In the genomic region with DNA sequence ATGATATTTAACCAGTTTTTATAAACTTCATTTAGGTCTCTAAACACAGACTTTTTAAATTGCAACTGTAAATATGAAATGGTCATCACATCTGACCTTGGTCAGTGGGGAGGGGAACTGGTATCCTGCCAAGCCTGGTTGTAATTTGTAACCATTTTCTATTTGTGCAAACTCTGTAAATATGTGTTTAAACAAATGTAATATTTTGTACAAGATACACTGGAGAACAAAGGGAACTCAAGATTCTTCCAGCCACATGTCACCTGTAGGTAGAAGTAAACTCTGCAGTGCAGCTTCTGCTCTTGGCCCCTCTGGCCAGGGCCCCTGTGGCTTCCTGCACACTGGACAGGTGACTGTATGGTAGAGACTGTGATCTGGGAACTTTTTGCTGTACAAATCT, we compare ENCODE assay signal across 1 cellular context.
TF ChIP-seq lines count a peak whose summit lies in the region.

No MANE protein-coding gene starts in this region.

TF ChIP-seq in HepG2, 621 proteins besides CTCF, POLR2A, EP300 and RAD21 (continued from another document and continues in another):
- TF ChIP-seq, protein P1, sequence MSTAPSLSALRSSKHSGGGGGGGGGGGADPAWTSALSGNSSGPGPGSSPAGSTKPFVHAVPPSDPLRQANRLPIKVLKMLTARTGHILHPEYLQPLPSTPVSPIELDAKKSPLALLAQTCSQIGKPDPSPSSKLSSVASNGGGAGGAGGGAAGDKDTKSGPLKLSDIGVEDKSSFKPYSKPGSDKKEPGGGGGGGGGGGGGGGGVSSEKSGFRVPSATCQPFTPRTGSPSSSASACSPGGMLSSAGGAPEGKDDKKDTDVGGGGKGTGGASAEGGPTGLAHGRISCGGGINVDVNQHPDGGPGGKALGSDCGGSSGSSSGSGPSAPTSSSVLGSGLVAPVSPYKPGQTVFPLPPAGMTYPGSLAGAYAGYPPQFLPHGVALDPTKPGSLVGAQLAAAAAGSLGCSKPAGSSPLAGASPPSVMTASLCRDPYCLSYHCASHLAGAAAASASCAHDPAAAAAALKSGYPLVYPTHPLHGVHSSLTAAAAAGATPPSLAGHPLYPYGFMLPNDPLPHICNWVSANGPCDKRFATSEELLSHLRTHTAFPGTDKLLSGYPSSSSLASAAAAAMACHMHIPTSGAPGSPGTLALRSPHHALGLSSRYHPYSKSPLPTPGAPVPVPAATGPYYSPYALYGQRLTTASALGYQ (CRISPR knock-in tag; IDR thresholded peaks at IDR 0.05), result no peak
- TF ChIP-seq ZSCAN22 (CRISPR knock-in tag; IDR thresholded peaks at IDR 0.05) (no peak), FOXJ3 (CRISPR knock-in tag; IDR thresholded peaks at IDR 0.05; ENCODE audit: borderline replicate concordance) (peak; percentile 71; the same call in 1 of the 2 replicates), ZNF644 (CRISPR knock-in tag; IDR thresholded peaks at IDR 0.05; ENCODE audit: low read depth) (no peak; the same call in 1 of the 2 replicates), ZNF619 (CRISPR knock-in tag; IDR thresholded peaks at IDR 0.05) (no peak), ISX (CRISPR knock-in tag; conservative IDR thresholded peaks at IDR 0.05) (no peak), ZNF33A (CRISPR knock-in tag; IDR thresholded peaks at IDR 0.05; ENCODE audit: borderline replicate concordance) (no peak), ARID2 (CRISPR knock-in tag; IDR thresholded peaks at IDR 0.05; ENCODE audit: borderline replicate concordance) (no peak), ZNF460 (CRISPR knock-in tag; IDR thresholded peaks at IDR 0.05; ENCODE audit: borderline replicate concordance) (no peak), RARA (CRISPR knock-in tag; IDR thresholded peaks at IDR 0.05) (peak; percentile 71), CEBPB (IDR thresholded peaks at IDR 0.05; ENCODE audit: borderline replicate concordance, low read depth, low read length) (no peak), RBFOX2 (IDR thresholded peaks at IDR 0.05; ENCODE audit: low read depth, low read length) (no peak), JUND (CRISPR knock-in tag; IDR thresholded peaks at IDR 0.05) (no peak), KDM4B (CRISPR knock-in tag; IDR thresholded peaks at IDR 0.05) (no peak), POLR2AphosphoS5 (IDR thresholded peaks at IDR 0.05; ENCODE audit: low read depth, low read length) (no peak), ZNF567 (CRISPR knock-in tag; IDR thresholded peaks at IDR 0.05; ENCODE audit: borderline replicate concordance) (no peak), GTF2F1 (IDR thresholded peaks at IDR 0.05; ENCODE audit: low read length) (no peak), RXRA (CRISPR knock-in tag; IDR thresholded peaks at IDR 0.05) (no peak), ZNF572 (CRISPR knock-in tag; IDR thresholded peaks at IDR 0.05) (no peak), ISL2 (CRISPR knock-in tag; IDR thresholded peaks at IDR 0.05) (peak; percentile 62; the same call in 1 of the 2 replicates), MED1 (CRISPR knock-in tag; IDR thresholded peaks at IDR 0.05) (peak; percentile 50), ZBTB42 (CRISPR knock-in tag; IDR thresholded peaks at IDR 0.05) (no peak), ZNF34 (CRISPR knock-in tag; IDR thresholded peaks at IDR 0.05; ENCODE audit: borderline replicate concordance) (no peak), RAD51 (IDR thresholded peaks at IDR 0.05; ENCODE audit: borderline replicate concordance) (no peak), PAX8 (CRISPR knock-in tag; IDR thresholded peaks at IDR 0.05; ENCODE audit: borderline replicate concordance) (no peak), ZSCAN29 (CRISPR knock-in tag; conservative IDR thresholded peaks at IDR 0.05) (no peak), ZNF20 (CRISPR knock-in tag; IDR thresholded peaks at IDR 0.05) (no peak), SMAD3 (CRISPR knock-in tag; IDR thresholded peaks at IDR 0.05) (no peak), EED (CRISPR knock-in tag; IDR thresholded peaks at IDR 0.05) (no peak), HNRNPLL (IDR thresholded peaks at IDR 0.05; ENCODE audit: low read depth, low read length, poor library complexity, severe bottlenecking) (no peak), ZNF850 (CRISPR knock-in tag; conservative IDR thresholded peaks at IDR 0.05) (no peak), XBP1 (CRISPR knock-in tag; IDR thresholded peaks at IDR 0.05) (no peak), ZNF768 (CRISPR knock-in tag; IDR thresholded peaks at IDR 0.05) (no peak), ZFP90 (CRISPR knock-in tag; IDR thresholded peaks at IDR 0.05; ENCODE audit: borderline replicate concordance) (no peak), ZC3H4 (CRISPR knock-in tag; IDR thresholded peaks at IDR 0.05; ENCODE audit: borderline replicate concordance) (no peak), SP5 (CRISPR knock-in tag; IDR thresholded peaks at IDR 0.05; ENCODE audit: borderline replicate concordance, low read depth) (peak; percentile 40; the same call in 1 of the 2 replicates), TGIF2 (CRISPR knock-in tag; IDR thresholded peaks at IDR 0.05) (no peak), SOX13 (IDR thresholded peaks at IDR 0.05) (no peak), SOX13 (CRISPR knock-in tag; conservative IDR thresholded peaks at IDR 0.05 in 1 of 2, IDR thresholded peaks at IDR 0.05 in 1 of 2) (peak in 1 of 2 experiments; percentile 91; a peak in 2 of 4 replicates), ZNF253 (CRISPR knock-in tag; IDR thresholded peaks at IDR 0.05; ENCODE audit: borderline replicate concordance) (no peak), PHF21A (CRISPR knock-in tag; IDR thresholded peaks at IDR 0.05) (0 out of 2 replicates have a peak, but pooled peaks have one; percentile 31), NR2F6 (IDR thresholded peaks at IDR 0.05) (peak; percentile 58; the same call in 1 of the 2 replicates), NR2F6 (CRISPR knock-in tag; IDR thresholded peaks at IDR 0.05) (peak; percentile 37; the same call in 1 of the 2 replicates), MXI1 (IDR thresholded peaks at IDR 0.05; ENCODE audit: borderline replicate concordance, low read depth, low read length) (peak; percentile 53; the same call in 1 of the 3 replicates), AKAP8 (CRISPR knock-in tag; IDR thresholded peaks at IDR 0.05) (no peak), ATF1 (CRISPR knock-in tag; IDR thresholded peaks at IDR 0.05) (no peak)
- TF ChIP-seq, protein P2, sequence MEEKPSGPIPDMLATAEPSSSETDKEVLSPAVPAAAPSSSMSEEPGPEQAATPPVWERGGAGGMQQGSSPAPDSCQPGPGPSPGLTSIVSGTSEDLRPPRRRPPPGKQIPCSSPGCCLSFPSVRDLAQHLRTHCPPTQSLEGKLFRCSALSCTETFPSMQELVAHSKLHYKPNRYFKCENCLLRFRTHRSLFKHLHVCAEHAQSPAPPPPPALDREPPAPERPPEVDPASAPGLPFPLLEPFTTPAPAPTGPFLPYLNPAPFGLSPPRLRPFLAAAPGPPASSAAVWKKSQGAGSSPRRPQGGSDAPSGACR (CRISPR knock-in tag; IDR thresholded peaks at IDR 0.05), result 0 out of 2 replicates have a peak, but pooled peaks have one; percentile 27
- TF ChIP-seq, protein P3, sequence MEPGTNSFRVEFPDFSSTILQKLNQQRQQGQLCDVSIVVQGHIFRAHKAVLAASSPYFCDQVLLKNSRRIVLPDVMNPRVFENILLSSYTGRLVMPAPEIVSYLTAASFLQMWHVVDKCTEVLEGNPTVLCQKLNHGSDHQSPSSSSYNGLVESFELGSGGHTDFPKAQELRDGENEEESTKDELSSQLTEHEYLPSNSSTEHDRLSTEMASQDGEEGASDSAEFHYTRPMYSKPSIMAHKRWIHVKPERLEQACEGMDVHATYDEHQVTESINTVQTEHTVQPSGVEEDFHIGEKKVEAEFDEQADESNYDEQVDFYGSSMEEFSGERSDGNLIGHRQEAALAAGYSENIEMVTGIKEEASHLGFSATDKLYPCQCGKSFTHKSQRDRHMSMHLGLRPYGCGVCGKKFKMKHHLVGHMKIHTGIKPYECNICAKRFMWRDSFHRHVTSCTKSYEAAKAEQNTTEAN (CRISPR knock-in tag; conservative IDR thresholded peaks at IDR 0.05), result 0 out of 2 replicates have a peak, but pooled peaks have one; percentile 26
- TF ChIP-seq, protein P4, sequence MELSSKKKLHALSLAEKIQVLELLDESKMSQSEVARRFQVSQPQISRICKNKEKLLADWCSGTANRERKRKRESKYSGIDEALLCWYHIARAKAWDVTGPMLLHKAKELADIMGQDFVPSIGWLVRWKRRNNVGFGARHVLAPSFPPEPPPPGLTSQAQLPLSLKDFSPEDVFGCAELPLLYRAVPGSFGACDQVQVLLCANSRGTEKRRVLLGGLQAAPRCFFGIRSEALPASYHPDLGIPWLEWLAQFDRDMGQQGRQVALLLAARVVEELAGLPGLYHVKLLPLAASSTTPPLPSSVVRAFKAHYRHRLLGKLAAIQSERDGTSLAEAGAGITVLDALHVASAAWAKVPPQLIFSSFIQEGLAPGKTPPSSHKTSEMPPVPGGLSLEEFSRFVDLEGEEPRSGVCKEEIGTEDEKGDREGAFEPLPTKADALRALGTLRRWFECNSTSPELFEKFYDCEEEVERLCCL (CRISPR knock-in tag; IDR thresholded peaks at IDR 0.05; ENCODE audit: borderline replicate concordance), result no peak
- TF ChIP-seq, protein P5, sequence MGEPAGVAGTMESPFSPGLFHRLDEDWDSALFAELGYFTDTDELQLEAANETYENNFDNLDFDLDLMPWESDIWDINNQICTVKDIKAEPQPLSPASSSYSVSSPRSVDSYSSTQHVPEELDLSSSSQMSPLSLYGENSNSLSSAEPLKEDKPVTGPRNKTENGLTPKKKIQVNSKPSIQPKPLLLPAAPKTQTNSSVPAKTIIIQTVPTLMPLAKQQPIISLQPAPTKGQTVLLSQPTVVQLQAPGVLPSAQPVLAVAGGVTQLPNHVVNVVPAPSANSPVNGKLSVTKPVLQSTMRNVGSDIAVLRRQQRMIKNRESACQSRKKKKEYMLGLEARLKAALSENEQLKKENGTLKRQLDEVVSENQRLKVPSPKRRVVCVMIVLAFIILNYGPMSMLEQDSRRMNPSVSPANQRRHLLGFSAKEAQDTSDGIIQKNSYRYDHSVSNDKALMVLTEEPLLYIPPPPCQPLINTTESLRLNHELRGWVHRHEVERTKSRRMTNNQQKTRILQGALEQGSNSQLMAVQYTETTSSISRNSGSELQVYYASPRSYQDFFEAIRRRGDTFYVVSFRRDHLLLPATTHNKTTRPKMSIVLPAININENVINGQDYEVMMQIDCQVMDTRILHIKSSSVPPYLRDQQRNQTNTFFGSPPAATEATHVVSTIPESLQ (CRISPR knock-in tag; conservative IDR thresholded peaks at IDR 0.05), result no peak
- TF ChIP-seq, protein P6, sequence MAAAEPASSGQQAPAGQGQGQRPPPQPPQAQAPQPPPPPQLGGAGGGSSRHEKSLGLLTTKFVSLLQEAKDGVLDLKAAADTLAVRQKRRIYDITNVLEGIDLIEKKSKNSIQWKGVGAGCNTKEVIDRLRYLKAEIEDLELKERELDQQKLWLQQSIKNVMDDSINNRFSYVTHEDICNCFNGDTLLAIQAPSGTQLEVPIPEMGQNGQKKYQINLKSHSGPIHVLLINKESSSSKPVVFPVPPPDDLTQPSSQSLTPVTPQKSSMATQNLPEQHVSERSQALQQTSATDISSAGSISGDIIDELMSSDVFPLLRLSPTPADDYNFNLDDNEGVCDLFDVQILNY (CRISPR knock-in tag; conservative IDR thresholded peaks at IDR 0.05), result no peak
- TF ChIP-seq, protein P7, sequence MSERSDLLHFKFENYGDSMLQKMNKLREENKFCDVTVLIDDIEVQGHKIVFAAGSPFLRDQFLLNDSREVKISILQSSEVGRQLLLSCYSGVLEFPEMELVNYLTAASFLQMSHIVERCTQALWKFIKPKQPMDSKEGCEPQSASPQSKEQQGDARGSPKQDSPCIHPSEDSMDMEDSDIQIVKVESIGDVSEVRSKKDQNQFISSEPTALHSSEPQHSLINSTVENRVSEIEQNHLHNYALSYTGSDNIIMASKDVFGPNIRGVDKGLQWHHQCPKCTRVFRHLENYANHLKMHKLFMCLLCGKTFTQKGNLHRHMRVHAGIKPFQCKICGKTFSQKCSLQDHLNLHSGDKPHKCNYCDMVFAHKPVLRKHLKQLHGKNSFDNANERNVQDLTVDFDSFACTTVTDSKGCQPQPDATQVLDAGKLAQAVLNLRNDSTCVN (CRISPR knock-in tag; IDR thresholded peaks at IDR 0.05; ENCODE audit: borderline replicate concordance), result no peak
- TF ChIP-seq, protein P8, sequence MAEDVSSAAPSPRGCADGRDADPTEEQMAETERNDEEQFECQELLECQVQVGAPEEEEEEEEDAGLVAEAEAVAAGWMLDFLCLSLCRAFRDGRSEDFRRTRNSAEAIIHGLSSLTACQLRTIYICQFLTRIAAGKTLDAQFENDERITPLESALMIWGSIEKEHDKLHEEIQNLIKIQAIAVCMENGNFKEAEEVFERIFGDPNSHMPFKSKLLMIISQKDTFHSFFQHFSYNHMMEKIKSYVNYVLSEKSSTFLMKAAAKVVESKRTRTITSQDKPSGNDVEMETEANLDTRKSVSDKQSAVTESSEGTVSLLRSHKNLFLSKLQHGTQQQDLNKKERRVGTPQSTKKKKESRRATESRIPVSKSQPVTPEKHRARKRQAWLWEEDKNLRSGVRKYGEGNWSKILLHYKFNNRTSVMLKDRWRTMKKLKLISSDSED (CRISPR knock-in tag; IDR thresholded peaks at IDR 0.05), result no peak
- TF ChIP-seq, protein P9, sequence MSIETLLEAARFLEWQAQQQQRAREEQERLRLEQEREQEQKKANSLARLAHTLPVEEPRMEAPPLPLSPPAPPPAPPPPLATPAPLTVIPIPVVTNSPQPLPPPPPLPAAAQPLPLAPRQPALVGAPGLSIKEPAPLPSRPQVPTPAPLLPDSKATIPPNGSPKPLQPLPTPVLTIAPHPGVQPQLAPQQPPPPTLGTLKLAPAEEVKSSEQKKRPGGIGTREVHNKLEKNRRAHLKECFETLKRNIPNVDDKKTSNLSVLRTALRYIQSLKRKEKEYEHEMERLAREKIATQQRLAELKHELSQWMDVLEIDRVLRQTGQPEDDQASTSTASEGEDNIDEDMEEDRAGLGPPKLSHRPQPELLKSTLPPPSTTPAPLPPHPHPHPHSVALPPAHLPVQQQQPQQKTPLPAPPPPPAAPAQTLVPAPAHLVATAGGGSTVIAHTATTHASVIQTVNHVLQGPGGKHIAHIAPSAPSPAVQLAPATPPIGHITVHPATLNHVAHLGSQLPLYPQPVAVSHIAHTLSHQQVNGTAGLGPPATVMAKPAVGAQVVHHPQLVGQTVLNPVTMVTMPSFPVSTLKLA (IDR thresholded peaks at IDR 0.05), result no peak
- TF ChIP-seq, protein P10, sequence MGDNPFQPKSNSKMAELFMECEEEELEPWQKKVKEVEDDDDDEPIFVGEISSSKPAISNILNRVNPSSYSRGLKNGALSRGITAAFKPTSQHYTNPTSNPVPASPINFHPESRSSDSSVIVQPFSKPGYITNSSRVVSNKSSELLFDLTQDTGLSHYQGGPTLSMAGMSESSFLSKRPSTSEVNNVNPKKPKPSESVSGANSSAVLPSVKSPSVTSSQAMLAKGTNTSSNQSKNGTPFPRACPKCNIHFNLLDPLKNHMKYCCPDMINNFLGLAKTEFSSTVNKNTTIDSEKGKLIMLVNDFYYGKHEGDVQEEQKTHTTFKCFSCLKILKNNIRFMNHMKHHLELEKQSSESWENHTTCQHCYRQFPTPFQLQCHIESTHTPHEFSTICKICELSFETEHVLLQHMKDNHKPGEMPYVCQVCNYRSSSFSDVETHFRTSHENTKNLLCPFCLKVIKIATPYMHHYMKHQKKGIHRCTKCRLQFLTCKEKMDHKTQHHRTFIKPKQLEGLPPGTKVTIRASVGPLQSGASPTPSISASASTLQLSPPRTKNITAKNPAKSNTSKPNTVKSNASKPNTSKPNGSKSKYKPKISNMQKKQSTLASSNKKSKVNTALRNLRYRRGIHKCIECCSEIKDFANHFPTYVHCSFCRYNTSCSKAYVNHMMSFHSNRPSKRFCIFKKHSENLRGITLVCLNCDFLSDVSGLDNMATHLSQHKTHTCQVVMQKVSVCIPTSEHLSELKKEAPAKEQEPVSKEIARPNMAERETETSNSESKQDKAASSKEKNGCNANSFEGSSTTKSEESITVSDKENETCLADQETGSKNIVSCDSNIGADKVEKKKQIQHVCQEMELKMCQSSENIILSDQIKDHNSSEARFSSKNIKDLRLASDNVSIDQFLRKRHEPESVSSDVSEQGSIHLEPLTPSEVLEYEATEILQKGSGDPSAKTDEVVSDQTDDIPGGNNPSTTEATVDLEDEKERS (CRISPR knock-in tag; IDR thresholded peaks at IDR 0.05), result no peak
